ENCODE assay signal across 8 cellular contexts in genomic region chr15:94385441-94385840, GRCh38.
"Had no signal": no experiment of that assay in that cellular context is flagged by ENCODE, and none has a peak within 500 bp of the region (broad histone marks: within the 10 kb centered on the region; RNA-seq: fewer than 3 reads in every experiment).

No MANE protein-coding gene starts in this region.

- H3K4me3 Mint-ChIP-seq: GM23338, H9 had no signal

- H3K4me3 ChIP-seq: GM23338, K562 had no signal

- H3K4me2 ChIP-seq: GM23338 had no signal

- H3K9me3 Mint-ChIP-seq: GM23338, H9 had no signal

- DNase-seq: H9, HCEC 1CT, IMR-90 had no signal

- H2AFZ ChIP-seq: GM23338 had no signal

- H3K27ac Mint-ChIP-seq: GM23338, H9 had no signal

- FAIRE-seq: H1, H54, HTR-8/SVneo, K562 had no signal

- ATAC-seq: GM23338, K562 had no signal
